Comparison of ENCODE assay signal across 1 cellular context in the genomic region with DNA sequence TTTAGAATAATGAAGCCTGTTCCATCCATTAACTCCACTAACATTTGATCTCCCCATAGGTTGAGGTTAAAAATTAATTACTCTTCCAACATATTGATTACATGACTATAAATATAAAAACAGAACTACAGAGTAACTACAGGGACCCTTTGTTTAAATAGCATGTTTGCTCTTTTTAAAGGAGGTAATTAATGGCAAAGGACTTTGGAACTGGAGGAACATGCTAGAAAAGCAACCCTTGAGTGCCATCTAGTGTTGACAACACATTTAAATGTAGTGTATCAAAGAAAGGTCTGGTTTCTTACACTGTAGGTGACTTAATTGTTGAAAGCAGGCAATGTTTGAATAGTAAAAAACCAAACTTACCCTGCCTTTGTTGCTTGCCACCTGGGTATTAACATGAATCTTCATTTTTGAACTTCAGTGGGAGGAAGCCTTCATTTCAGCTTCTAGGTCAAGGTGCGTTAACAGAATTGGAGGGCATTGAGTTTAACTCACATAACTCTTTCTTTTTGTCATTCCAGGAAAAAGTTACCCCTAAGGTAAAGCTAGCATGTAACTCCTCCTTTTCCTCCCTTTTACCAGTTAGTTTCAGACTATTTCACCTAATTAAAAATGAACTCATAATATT.
TF ChIP-seq lines count a peak whose summit lies in the region.

No MANE protein-coding gene starts in this region.

TF ChIP-seq in HepG2, 621 proteins besides CTCF, POLR2A, EP300 and RAD21 (continued from another document and continues in another):
- TF ChIP-seq, protein P1, sequence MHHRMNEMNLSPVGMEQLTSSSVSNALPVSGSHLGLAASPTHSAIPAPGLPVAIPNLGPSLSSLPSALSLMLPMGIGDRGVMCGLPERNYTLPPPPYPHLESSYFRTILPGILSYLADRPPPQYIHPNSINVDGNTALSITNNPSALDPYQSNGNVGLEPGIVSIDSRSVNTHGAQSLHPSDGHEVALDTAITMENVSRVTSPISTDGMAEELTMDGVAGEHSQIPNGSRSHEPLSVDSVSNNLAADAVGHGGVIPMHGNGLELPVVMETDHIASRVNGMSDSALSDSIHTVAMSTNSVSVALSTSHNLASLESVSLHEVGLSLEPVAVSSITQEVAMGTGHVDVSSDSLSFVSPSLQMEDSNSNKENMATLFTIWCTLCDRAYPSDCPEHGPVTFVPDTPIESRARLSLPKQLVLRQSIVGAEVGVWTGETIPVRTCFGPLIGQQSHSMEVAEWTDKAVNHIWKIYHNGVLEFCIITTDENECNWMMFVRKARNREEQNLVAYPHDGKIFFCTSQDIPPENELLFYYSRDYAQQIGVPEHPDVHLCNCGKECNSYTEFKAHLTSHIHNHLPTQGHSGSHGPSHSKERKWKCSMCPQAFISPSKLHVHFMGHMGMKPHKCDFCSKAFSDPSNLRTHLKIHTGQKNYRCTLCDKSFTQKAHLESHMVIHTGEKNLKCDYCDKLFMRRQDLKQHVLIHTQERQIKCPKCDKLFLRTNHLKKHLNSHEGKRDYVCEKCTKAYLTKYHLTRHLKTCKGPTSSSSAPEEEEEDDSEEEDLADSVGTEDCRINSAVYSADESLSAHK (CRISPR knock-in tag; IDR thresholded peaks at IDR 0.05; ENCODE audit: borderline replicate concordance) = no peak
- TF ChIP-seq MAZ (IDR thresholded peaks at IDR 0.05; ENCODE audit: borderline replicate concordance, low read depth, low read length) (no peak), MAZ (CRISPR knock-in tag; IDR thresholded peaks at IDR 0.05; ENCODE audit: low read depth) (no peak), ZNF136 (CRISPR knock-in tag; IDR thresholded peaks at IDR 0.05; ENCODE audit: low read depth) (no peak), ZSCAN9 (CRISPR knock-in tag; IDR thresholded peaks at IDR 0.05; ENCODE audit: borderline replicate concordance) (peak; percentile 65), TCF7 (IDR thresholded peaks at IDR 0.05; ENCODE audit: low read depth) (peak; percentile 80; the same call in 1 of the 2 replicates), SKI (IDR thresholded peaks at IDR 0.05; ENCODE audit: partially characterized antibody) (peak; percentile 39), ZSCAN21 (CRISPR knock-in tag; IDR thresholded peaks at IDR 0.05; ENCODE audit: borderline replicate concordance) (no peak), SATB2 (CRISPR knock-in tag; IDR thresholded peaks at IDR 0.05) (no peak), MAFF (IDR thresholded peaks at IDR 0.05; ENCODE audit: low read depth, low read length) (no peak), HMG20A (CRISPR knock-in tag; IDR thresholded peaks at IDR 0.05; ENCODE audit: borderline replicate concordance) (peak; percentile 91), TBX3 (IDR thresholded peaks at IDR 0.05; ENCODE audit: borderline replicate concordance) (peak; percentile 82; the same call in 1 of the 2 replicates), GFI1 (CRISPR knock-in tag; IDR thresholded peaks at IDR 0.05; ENCODE audit: borderline replicate concordance) (peak; percentile 79), ZNF367 (CRISPR knock-in tag; IDR thresholded peaks at IDR 0.05; ENCODE audit: borderline replicate concordance) (no peak), TCF7L2 (IDR thresholded peaks at IDR 0.05; ENCODE audit: low read depth, low read length) (no peak), ZSCAN22 (CRISPR knock-in tag; IDR thresholded peaks at IDR 0.05) (no peak), BHLHE40 (IDR thresholded peaks at IDR 0.05; ENCODE audit: low read length) (no peak), ZNF234 (CRISPR knock-in tag; conservative IDR thresholded peaks at IDR 0.05) (no peak), GTF3A (CRISPR knock-in tag; conservative IDR thresholded peaks at IDR 0.05) (no peak), TP53 (CRISPR knock-in tag; conservative IDR thresholded peaks at IDR 0.05) (no peak), ZNF496 (CRISPR knock-in tag; IDR thresholded peaks at IDR 0.05; ENCODE audit: insufficient replicate concordance) (no peak), HNF4A (CRISPR knock-in tag; IDR thresholded peaks at IDR 0.05) (peak; percentile 94), ZNF781 (CRISPR knock-in tag; IDR thresholded peaks at IDR 0.05; ENCODE audit: borderline replicate concordance, not compliant biosample characterization) (no peak), ZNF432 (CRISPR knock-in tag; IDR thresholded peaks at IDR 0.05; ENCODE audit: borderline replicate concordance) (no peak), HNRNPL (IDR thresholded peaks at IDR 0.05; ENCODE audit: low read depth, low read length) (no peak), IRX3 (CRISPR knock-in tag; IDR thresholded peaks at IDR 0.05; ENCODE audit: borderline replicate concordance, low read depth) (no peak), ZFAT (CRISPR knock-in tag; conservative IDR thresholded peaks at IDR 0.05) (no peak), ZNF274 (CRISPR knock-in tag; IDR thresholded peaks at IDR 0.05) (no peak), YEATS2 (CRISPR knock-in tag; IDR thresholded peaks at IDR 0.05; ENCODE audit: borderline replicate concordance) (no peak)
- TF ChIP-seq, protein P2, sequence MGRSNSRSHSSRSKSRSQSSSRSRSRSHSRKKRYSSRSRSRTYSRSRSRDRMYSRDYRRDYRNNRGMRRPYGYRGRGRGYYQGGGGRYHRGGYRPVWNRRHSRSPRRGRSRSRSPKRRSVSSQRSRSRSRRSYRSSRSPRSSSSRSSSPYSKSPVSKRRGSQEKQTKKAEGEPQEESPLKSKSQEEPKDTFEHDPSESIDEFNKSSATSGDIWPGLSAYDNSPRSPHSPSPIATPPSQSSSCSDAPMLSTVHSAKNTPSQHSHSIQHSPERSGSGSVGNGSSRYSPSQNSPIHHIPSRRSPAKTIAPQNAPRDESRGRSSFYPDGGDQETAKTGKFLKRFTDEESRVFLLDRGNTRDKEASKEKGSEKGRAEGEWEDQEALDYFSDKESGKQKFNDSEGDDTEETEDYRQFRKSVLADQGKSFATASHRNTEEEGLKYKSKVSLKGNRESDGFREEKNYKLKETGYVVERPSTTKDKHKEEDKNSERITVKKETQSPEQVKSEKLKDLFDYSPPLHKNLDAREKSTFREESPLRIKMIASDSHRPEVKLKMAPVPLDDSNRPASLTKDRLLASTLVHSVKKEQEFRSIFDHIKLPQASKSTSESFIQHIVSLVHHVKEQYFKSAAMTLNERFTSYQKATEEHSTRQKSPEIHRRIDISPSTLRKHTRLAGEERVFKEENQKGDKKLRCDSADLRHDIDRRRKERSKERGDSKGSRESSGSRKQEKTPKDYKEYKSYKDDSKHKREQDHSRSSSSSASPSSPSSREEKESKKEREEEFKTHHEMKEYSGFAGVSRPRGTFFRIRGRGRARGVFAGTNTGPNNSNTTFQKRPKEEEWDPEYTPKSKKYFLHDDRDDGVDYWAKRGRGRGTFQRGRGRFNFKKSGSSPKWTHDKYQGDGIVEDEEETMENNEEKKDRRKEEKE (IDR thresholded peaks at IDR 0.05) = no peak
- TF ChIP-seq, protein P3, sequence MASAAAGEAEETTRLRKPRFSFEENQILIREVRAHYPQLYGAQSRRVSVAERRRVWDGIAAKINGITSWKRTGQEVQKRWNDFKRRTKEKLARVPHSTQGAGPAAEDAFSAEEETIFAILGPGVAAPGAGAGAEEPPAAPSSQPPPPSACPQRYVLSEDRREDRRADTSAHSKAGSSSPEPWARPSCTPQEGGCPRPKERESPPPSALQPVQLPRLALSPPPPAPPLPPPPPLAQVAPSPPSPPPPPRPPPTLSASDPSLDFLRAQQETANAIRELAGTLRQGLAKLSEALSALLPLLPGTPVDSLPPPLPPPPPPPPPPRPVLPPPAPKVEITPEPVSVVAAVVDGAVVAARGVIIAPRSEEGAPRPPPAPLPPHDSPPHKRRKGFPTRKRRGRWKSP (CRISPR knock-in tag; IDR thresholded peaks at IDR 0.05) = no peak
- TF ChIP-seq, protein P4, sequence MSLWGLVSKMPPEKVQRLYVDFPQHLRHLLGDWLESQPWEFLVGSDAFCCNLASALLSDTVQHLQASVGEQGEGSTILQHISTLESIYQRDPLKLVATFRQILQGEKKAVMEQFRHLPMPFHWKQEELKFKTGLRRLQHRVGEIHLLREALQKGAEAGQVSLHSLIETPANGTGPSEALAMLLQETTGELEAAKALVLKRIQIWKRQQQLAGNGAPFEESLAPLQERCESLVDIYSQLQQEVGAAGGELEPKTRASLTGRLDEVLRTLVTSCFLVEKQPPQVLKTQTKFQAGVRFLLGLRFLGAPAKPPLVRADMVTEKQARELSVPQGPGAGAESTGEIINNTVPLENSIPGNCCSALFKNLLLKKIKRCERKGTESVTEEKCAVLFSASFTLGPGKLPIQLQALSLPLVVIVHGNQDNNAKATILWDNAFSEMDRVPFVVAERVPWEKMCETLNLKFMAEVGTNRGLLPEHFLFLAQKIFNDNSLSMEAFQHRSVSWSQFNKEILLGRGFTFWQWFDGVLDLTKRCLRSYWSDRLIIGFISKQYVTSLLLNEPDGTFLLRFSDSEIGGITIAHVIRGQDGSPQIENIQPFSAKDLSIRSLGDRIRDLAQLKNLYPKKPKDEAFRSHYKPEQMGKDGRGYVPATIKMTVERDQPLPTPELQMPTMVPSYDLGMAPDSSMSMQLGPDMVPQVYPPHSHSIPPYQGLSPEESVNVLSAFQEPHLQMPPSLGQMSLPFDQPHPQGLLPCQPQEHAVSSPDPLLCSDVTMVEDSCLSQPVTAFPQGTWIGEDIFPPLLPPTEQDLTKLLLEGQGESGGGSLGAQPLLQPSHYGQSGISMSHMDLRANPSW (CRISPR knock-in tag; IDR thresholded peaks at IDR 0.05; ENCODE audit: borderline replicate concordance) = peak; percentile 23; the same call in 1 of the 2 replicates
- TF ChIP-seq, protein P5, sequence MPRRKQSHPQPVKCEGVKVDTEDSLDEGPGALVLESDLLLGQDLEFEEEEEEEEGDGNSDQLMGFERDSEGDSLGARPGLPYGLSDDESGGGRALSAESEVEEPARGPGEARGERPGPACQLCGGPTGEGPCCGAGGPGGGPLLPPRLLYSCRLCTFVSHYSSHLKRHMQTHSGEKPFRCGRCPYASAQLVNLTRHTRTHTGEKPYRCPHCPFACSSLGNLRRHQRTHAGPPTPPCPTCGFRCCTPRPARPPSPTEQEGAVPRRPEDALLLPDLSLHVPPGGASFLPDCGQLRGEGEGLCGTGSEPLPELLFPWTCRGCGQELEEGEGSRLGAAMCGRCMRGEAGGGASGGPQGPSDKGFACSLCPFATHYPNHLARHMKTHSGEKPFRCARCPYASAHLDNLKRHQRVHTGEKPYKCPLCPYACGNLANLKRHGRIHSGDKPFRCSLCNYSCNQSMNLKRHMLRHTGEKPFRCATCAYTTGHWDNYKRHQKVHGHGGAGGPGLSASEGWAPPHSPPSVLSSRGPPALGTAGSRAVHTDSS (CRISPR knock-in tag; conservative IDR thresholded peaks at IDR 0.05) = no peak
- TF ChIP-seq, protein P6, sequence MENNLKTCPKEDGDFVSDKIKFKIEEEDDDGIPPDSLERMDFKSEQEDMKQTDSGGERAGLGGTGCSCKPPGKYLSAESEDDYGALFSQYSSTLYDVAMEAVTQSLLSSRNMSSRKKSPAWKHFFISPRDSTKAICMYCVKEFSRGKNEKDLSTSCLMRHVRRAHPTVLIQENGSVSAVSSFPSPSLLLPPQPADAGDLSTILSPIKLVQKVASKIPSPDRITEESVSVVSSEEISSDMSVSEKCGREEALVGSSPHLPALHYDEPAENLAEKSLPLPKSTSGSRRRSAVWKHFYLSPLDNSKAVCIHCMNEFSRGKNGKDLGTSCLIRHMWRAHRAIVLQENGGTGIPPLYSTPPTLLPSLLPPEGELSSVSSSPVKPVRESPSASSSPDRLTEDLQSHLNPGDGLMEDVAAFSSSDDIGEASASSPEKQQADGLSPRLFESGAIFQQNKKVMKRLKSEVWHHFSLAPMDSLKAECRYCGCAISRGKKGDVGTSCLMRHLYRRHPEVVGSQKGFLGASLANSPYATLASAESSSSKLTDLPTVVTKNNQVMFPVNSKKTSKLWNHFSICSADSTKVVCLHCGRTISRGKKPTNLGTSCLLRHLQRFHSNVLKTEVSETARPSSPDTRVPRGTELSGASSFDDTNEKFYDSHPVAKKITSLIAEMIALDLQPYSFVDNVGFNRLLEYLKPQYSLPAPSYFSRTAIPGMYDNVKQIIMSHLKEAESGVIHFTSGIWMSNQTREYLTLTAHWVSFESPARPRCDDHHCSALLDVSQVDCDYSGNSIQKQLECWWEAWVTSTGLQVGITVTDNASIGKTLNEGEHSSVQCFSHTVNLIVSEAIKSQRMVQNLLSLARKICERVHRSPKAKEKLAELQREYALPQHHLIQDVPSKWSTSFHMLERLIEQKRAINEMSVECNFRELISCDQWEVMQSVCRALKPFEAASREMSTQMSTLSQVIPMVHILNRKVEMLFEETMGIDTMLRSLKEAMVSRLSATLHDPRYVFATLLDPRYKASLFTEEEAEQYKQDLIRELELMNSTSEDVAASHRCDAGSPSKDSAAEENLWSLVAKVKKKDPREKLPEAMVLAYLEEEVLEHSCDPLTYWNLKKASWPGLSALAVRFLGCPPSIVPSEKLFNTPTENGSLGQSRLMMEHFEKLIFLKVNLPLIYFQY (CRISPR knock-in tag; IDR thresholded peaks at IDR 0.05; ENCODE audit: borderline replicate concordance) = no peak
- TF ChIP-seq, protein P7, sequence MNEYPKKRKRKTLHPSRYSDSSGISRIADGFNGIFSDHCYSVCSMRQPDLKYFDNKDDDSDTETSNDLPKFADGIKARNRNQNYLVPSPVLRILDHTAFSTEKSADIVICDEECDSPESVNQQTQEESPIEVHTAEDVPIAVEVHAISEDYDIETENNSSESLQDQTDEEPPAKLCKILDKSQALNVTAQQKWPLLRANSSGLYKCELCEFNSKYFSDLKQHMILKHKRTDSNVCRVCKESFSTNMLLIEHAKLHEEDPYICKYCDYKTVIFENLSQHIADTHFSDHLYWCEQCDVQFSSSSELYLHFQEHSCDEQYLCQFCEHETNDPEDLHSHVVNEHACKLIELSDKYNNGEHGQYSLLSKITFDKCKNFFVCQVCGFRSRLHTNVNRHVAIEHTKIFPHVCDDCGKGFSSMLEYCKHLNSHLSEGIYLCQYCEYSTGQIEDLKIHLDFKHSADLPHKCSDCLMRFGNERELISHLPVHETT (CRISPR knock-in tag; conservative IDR thresholded peaks at IDR 0.05) = no peak
- TF ChIP-seq, protein P8, sequence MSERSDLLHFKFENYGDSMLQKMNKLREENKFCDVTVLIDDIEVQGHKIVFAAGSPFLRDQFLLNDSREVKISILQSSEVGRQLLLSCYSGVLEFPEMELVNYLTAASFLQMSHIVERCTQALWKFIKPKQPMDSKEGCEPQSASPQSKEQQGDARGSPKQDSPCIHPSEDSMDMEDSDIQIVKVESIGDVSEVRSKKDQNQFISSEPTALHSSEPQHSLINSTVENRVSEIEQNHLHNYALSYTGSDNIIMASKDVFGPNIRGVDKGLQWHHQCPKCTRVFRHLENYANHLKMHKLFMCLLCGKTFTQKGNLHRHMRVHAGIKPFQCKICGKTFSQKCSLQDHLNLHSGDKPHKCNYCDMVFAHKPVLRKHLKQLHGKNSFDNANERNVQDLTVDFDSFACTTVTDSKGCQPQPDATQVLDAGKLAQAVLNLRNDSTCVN (CRISPR knock-in tag; IDR thresholded peaks at IDR 0.05; ENCODE audit: borderline replicate concordance) = no peak
- TF ChIP-seq, protein P9, sequence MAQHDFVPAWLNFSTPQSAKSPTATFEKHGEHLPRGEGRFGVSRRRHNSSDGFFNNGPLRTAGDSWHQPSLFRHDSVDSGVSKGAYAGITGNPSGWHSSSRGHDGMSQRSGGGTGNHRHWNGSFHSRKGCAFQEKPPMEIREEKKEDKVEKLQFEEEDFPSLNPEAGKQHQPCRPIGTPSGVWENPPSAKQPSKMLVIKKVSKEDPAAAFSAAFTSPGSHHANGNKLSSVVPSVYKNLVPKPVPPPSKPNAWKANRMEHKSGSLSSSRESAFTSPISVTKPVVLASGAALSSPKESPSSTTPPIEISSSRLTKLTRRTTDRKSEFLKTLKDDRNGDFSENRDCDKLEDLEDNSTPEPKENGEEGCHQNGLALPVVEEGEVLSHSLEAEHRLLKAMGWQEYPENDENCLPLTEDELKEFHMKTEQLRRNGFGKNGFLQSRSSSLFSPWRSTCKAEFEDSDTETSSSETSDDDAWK (CRISPR knock-in tag; IDR thresholded peaks at IDR 0.05) = no peak
- TF ChIP-seq, protein P10, sequence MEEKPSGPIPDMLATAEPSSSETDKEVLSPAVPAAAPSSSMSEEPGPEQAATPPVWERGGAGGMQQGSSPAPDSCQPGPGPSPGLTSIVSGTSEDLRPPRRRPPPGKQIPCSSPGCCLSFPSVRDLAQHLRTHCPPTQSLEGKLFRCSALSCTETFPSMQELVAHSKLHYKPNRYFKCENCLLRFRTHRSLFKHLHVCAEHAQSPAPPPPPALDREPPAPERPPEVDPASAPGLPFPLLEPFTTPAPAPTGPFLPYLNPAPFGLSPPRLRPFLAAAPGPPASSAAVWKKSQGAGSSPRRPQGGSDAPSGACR (CRISPR knock-in tag; IDR thresholded peaks at IDR 0.05) = no peak
